In the genomic region with DNA sequence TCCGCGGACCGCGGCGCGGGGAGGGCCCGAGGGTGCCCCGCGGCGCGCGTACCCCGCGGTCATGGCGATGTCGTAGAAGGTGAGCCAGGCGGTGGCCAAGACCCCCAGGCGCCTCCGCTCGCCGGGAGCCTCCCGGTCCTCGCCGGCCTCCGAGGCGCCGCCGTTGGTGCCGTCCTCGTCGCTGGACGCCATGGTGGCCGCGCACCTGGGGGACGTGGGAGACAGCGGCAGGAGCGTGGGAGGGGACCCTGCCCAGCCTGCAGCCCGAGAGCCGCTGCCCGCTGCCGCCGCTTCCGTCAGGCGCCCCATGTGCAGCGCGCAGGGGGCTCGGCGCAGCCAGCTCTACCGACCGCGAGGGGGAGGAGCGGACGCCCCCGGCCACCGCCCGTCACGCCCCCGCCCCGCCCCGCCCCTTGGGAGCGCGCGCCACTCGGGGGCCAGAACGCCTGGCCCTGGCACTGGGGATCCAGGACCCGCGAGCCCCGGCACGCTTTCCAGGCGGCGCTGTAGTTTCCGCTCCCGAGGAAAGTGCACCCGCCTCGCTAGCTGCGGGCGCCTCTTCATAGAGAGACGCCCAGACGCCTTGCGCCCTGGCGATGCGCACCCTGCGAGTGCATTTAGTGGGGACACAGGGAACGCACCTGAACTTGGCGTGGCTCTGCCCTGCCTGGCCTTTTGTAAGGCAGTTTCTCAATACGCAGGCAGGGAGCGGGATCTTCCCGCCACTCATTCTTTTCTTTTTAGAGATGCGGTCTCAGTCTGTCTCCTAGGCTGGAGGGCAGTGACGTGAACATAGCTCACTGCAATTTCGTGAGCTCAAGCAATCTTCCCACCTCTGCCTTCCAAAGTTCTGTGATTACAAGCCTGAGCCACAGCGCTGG, we compare ENCODE assay signal across 8 cellular contexts.
DNase-seq lines count a peak whose midpoint lies in the region; ATAC-seq, FAIRE-seq and TF ChIP-seq lines count a peak whose summit lies in the region.

A gene with protein sequence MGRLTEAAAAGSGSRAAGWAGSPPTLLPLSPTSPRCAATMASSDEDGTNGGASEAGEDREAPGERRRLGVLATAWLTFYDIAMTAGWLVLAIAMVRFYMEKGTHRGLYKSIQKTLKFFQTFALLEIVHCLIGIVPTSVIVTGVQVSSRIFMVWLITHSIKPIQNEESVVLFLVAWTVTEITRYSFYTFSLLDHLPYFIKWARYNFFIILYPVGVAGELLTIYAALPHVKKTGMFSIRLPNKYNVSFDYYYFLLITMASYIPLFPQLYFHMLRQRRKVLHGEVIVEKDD (minus strand): TSS at position 344 of the 881 bp plus-strand sequence. CDS start 35 bp downstream, at position 309.

- H3K27ac ChIP-seq in HL-60 (replicated peaks) (no peak within 1 kb of the TSS), tibial artery (peak within 1 kb of the TSS; percentile 95 to 97)

- ATAC-seq in GM19468 (IDR thresholded peaks at IDR 0.05; ENCODE audit: extremely low read depth, unreplicated experiment) = peak; percentile 28

- peak within 1 kb of the TSS; percentile 61 for H3K4me3 ChIP-seq in HL-60 (replicated peaks; ENCODE audit: insufficient read depth, low read length)
- H3K4me3 ChIP-seq in tibial artery = peak within 1 kb of the TSS; percentile 87 to 93

- no peak for FAIRE-seq in D721Med (lab: Jason Lieb, UNC)

- TF ChIP-seq CTCF in D721Med (IDR thresholded peaks at IDR 0.05; ENCODE audit: insufficient read depth, missing control alignments) (peak; percentile 34), HL-60 (IDR thresholded peaks at IDR 0.05; ENCODE audit: insufficient read depth, low read length) (no peak), tibial artery (IDR thresholded peaks at IDR 0.05) (no peak)

- H3K27me3 ChIP-seq in HL-60 (ENCODE audit: insufficient read depth, poor library complexity, severe bottlenecking) = no peaks in the 10 kb centered on the region
- H3K27me3 ChIP-seq in tibial artery = no peaks in the 10 kb centered on the region

- peak; percentile 65 for DNase-seq in D721Med (ENCODE audit: insufficient read length, low spot score)
- DNase-seq in HL-60 (ENCODE audit: low read depth in 1 of 2, low spot score in 1 of 2) = peak; percentile 12 to 31
- DNase-seq in SHP77 (lab: John Stamatoyannopoulos, UW) = peak; percentile 70 to 73
- DNase-seq in activated naive CD4-positive, alpha-beta T cell treated with anti-CD3 and anti-CD28 coated beads, Interleukin-2, amount 50 U/mL, for 16 hours = peak; percentile 53
- peak; percentile 67 for DNase-seq in germinal center (ENCODE audit: low spot score)
- peak in 48 of 56 donors; percentile 5 to 77 (median 38) for DNase-seq in nucleus accumbens (lab: John Stamatoyannopoulos, UW)
- peak; percentile 40 to 81 for DNase-seq in tibial artery

- H3K9me3 ChIP-seq in tibial artery = no peaks in the 10 kb centered on the region

- H3K36me3 ChIP-seq in tibial artery = peaks cover 0 to 4% (median 0%) of the 10 kb centered on the region in 3 donors

- intact Hi-C loops in tibial artery (cut with DNase I; ENCODE audit: low total_unique reads) = no loop called here

- peaks cover 0 to 38% (median 12%) of the 10 kb centered on the region in 4 donors for H3K4me1 ChIP-seq in tibial artery

Comparison
In these comparisons a context has a peak if more than half of its experiments do, and no peak if none do; other contexts are left out.
1. DNase-seq: peak in every context shown above with its lines; median percentile 72 in SHP77; 67 in germinal center; 65 in D721Med; 60 in tibial artery; 53 in activated naive CD4-positive, alpha-beta T cell treated with anti-CD3 and anti-CD28 coated beads, Interleukin-2, amount 50 U/mL, for 16 hours; 38 in nucleus accumbens; 22 in HL-60.